In the genomic region with DNA sequence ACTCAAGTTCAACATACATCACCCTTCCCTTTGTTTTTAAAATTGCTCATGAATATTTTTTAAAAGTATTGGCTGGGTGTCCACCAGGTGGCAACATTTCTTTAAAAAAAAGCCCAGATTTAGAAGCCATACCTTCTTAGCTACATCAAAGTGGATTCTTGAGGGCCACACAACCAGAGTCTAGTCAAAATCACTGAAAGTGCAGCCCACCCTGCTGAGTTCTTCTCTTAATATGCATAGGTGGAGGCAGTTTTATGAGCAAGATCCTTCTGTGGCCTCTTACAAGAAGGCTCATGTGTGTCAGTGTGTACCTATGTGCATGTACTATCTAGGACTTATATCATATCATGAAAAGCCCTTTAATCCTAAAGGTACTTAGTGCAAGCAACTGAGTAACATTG, we compare ENCODE assay signal across 1 cellular context.
TF ChIP-seq lines count a peak whose summit lies in the region.

No MANE protein-coding gene starts in this region.

TF ChIP-seq in GM23338, 12 proteins besides CTCF, POLR2A, EP300 and RAD21 (continued from another document):
- TF ChIP-seq, protein P1, sequence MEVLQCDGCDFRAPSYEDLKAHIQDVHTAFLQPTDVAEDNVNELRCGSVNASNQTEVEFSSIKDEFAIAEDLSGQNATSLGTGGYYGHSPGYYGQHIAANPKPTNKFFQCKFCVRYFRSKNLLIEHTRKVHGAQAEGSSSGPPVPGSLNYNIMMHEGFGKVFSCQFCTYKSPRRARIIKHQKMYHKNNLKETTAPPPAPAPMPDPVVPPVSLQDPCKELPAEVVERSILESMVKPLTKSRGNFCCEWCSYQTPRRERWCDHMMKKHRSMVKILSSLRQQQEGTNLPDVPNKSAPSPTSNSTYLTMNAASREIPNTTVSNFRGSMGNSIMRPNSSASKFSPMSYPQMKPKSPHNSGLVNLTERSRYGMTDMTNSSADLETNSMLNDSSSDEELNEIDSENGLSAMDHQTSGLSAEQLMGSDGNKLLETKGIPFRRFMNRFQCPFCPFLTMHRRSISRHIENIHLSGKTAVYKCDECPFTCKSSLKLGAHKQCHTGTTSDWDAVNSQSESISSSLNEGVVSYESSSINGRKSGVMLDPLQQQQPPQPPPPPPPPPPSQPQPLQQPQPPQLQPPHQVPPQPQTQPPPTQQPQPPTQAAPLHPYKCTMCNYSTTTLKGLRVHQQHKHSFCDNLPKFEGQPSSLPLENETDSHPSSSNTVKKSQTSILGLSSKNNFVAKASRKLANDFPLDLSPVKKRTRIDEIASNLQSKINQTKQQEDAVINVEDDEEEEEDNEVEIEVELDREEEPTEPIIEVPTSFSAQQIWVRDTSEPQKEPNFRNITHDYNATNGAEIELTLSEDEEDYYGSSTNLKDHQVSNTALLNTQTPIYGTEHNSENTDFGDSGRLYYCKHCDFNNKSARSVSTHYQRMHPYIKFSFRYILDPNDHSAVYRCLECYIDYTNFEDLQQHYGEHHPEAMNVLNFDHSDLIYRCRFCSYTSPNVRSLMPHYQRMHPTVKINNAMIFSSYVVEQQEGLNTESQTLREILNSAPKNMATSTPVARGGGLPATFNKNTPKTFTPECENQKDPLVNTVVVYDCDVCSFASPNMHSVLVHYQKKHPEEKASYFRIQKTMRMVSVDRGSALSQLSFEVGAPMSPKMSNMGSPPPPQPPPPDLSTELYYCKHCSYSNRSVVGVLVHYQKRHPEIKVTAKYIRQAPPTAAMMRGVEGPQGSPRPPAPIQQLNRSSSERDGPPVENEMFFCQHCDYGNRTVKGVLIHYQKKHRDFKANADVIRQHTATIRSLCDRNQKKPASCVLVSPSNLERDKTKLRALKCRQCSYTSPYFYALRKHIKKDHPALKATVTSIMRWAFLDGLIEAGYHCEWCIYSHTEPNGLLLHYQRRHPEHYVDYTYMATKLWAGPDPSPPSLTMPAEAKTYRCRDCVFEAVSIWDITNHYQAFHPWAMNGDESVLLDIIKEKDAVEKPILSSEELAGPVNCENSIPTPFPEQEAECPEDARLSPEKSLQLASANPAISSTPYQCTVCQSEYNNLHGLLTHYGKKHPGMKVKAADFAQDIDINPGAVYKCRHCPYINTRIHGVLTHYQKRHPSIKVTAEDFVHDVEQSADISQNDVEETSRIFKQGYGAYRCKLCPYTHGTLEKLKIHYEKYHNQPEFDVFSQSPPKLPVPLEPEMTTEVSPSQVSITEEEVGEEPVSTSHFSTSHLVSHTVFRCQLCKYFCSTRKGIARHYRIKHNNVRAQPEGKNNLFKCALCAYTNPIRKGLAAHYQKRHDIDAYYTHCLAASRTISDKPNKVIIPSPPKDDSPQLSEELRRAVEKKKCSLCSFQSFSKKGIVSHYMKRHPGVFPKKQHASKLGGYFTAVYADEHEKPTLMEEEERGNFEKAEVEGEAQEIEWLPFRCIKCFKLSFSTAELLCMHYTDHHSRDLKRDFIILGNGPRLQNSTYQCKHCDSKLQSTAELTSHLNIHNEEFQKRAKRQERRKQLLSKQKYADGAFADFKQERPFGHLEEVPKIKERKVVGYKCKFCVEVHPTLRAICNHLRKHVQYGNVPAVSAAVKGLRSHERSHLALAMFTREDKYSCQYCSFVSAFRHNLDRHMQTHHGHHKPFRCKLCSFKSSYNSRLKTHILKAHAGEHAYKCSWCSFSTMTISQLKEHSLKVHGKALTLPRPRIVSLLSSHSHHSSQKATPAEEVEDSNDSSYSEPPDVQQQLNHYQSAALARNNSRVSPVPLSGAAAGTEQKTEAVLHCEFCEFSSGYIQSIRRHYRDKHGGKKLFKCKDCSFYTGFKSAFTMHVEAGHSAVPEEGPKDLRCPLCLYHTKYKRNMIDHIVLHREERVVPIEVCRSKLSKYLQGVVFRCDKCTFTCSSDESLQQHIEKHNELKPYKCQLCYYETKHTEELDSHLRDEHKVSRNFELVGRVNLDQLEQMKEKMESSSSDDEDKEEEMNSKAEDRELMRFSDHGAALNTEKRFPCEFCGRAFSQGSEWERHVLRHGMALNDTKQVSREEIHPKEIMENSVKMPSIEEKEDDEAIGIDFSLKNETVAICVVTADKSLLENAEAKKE (CRISPR knock-in tag; IDR thresholded peaks at IDR 0.05): no peak
- TF ChIP-seq POLR2AphosphoS5 (IDR thresholded peaks at IDR 0.05; ENCODE audit: low read depth) (no peak), EZH2phosphoT487 (IDR thresholded peaks at IDR 0.05; ENCODE audit: unreplicated experiment) (no peak), JUNB (IDR thresholded peaks at IDR 0.05; ENCODE audit: unreplicated experiment) (no peak), CREB1 (CRISPR knock-in tag; IDR thresholded peaks at IDR 0.05; ENCODE audit: low read depth) (no peak)
